In genomic region chr2:18357537-18357936, GRCh38 we compare ENCODE assay signal across 31 cellular contexts.
"Had no signal": no experiment of that assay in that cellular context is flagged by ENCODE, and none has a peak within 500 bp of the region (broad histone marks: within the 10 kb centered on the region; RNA-seq: fewer than 3 reads in every experiment).

No MANE protein-coding gene starts in this region.

- H3K27me3 ChIP-seq: neutrophil, right lobe of liver, sigmoid colon, suprapubic skin, testis, tibial artery, transverse colon, upper lobe of right lung, uterus had no signal

- H3K9me3 ChIP-seq: neutrophil, psoas muscle, right lobe of liver, sigmoid colon, suprapubic skin, testis, tibial artery, transverse colon, upper lobe of right lung, uterus had no signal

- H3K4me1 Mint-ChIP-seq: naive thymus-derived CD8-positive, alpha-beta T cell; nephron progenitor cell; neural crest cell; stimulated activated memory B cell treated with anti-CD40 and anti-IgM and Interleukin-4, amounts not matched to agents 10 μg/mL and 1 μg/mL and 100 μg/mL, for 72 hours; stimulated activated naive CD8-positive, alpha-beta T cell treated with anti-CD3 and anti-CD28 coated beads, Interleukin-15, amount 100 ng/mL, for 72 hours had no signal

- H3K9me3 Mint-ChIP-seq: naive thymus-derived CD8-positive, alpha-beta T cell; natural killer cell treated with Interleukin-12 subunit alpha and Interleukin-12 subunit beta and Interleukin-15 and Interleukin-18, amount 100 ng/mL, for 72 hours; nephron progenitor cell; neural crest cell; stimulated activated memory B cell treated with anti-CD40 and anti-IgM and Interleukin-4, amounts not matched to agents 10 μg/mL and 1 μg/mL and 100 μg/mL, for 72 hours; stimulated activated naive CD8-positive, alpha-beta T cell treated with anti-CD3 and anti-CD28 coated beads, Interleukin-15, amount 100 ng/mL, for 72 hours; type B pancreatic cell had no signal

- ATAC-seq: naive thymus-derived CD8-positive, alpha-beta T cell; natural killer cell treated with Interleukin-12 subunit alpha and Interleukin-12 subunit beta and Interleukin-15 and Interleukin-18, amount 100 ng/mL, for 72 hours; psoas muscle; right cardiac atrium; right lobe of liver; stimulated activated naive CD8-positive, alpha-beta T cell treated with anti-CD3 and anti-CD28 coated beads, Interleukin-15, amount 100 ng/mL, for 72 hours; stimulated activated naive CD8-positive, alpha-beta T cell treated with anti-CD3 and anti-CD28 coated beads, Interleukin-15, Interleukin-2, amounts not matched to agents 100 U/mL and 50 U/mL, for 24 hours; upper lobe of right lung had no signal

- H3K27ac Mint-ChIP-seq: naive thymus-derived CD8-positive, alpha-beta T cell; natural killer cell treated with Interleukin-12 subunit alpha and Interleukin-12 subunit beta and Interleukin-15 and Interleukin-18, amount 100 ng/mL, for 72 hours; nephron progenitor cell; progenitor cell of endocrine pancreas; stimulated activated memory B cell treated with anti-CD40 and anti-IgM and Interleukin-4, amounts not matched to agents 10 μg/mL and 1 μg/mL and 100 μg/mL, for 72 hours; stimulated activated naive CD8-positive, alpha-beta T cell treated with anti-CD3 and anti-CD28 coated beads, Interleukin-15, amount 100 ng/mL, for 72 hours; type B pancreatic cell had no signal

- H3K36me3 Mint-ChIP-seq: naive thymus-derived CD8-positive, alpha-beta T cell; natural killer cell treated with Interleukin-12 subunit alpha and Interleukin-12 subunit beta and Interleukin-15 and Interleukin-18, amount 100 ng/mL, for 72 hours; stimulated activated memory B cell treated with anti-CD40 and anti-IgM and Interleukin-4, amounts not matched to agents 10 μg/mL and 1 μg/mL and 100 μg/mL, for 72 hours; type B pancreatic cell had no signal

- H3K27me3 Mint-ChIP-seq: progenitor cell of endocrine pancreas; stimulated activated naive CD8-positive, alpha-beta T cell treated with anti-CD3 and anti-CD28 coated beads, Interleukin-15, amount 100 ng/mL, for 72 hours had no signal

- H3K4me1 ChIP-seq: parathyroid adenoma, psoas muscle, right lobe of liver, sigmoid colon, suprapubic skin, testis, tibial artery, transverse colon, upper lobe of right lung, uterus had no signal

- H3K9ac ChIP-seq: parathyroid adenoma had no signal

- H3K79me2 ChIP-seq: parathyroid adenoma had no signal

- DNase-seq: naive thymus-derived CD8-positive, alpha-beta T cell; nephron progenitor cell; nucleus accumbens; posterior cingulate gyrus; psoas muscle; right cardiac atrium; right lobe of liver; sigmoid colon; small intestine; stimulated activated CD4-positive, alpha-beta T cell treated with anti-CD3 and anti-CD28 coated beads, Interleukin-12 subunit alpha, Interleukin-12 subunit beta, amount 100 ng/mL, for 4 hours; stimulated activated CD4-positive, alpha-beta T cell treated with anti-CD3 and anti-CD28 coated beads, Interleukin-1b, Interleukin-23, amount 100 ng/mL, for 48 hours; stimulated activated CD4-positive, alpha-beta T cell treated with anti-CD3 and anti-CD28 coated beads, Interleukin-4, amount 100 ng/mL, for 1 hour; stimulated activated CD4-positive, alpha-beta T cell treated with anti-CD3 and anti-CD28 coated beads, Interleukin-4, amount 100 ng/mL, for 4 hours; stimulated activated CD8-positive, alpha-beta memory T cell treated with anti-CD3 and anti-CD28 coated beads, Interleukin-4, amount 100 ng/mL, for 48 hours; stimulated activated naive CD4-positive, alpha-beta T cell; stimulated activated naive CD8-positive, alpha-beta T cell treated with anti-CD3 and anti-CD28 coated beads, Interleukin-15, amount 100 ng/mL, for 72 hours; stimulated activated naive CD8-positive, alpha-beta T cell treated with anti-CD3 and anti-CD28 coated beads, Interleukin-15, Interleukin-2, amounts not matched to agents 100 U/mL and 50 U/mL, for 24 hours; substantia nigra; testis; tibial artery; transverse colon; upper lobe of right lung; uterus had no signal

- H3K27ac ChIP-seq: neutrophil, parathyroid adenoma, psoas muscle, right lobe of liver, sigmoid colon, suprapubic skin, testis, tibial artery, transverse colon, upper lobe of right lung, uterus had no signal

- H3K4me3 Mint-ChIP-seq: naive thymus-derived CD8-positive, alpha-beta T cell; natural killer cell treated with Interleukin-12 subunit alpha and Interleukin-12 subunit beta and Interleukin-15 and Interleukin-18, amount 100 ng/mL, for 72 hours; nephron progenitor cell; neural crest cell; stimulated activated memory B cell treated with anti-CD40 and anti-IgM and Interleukin-4, amounts not matched to agents 10 μg/mL and 1 μg/mL and 100 μg/mL, for 72 hours; stimulated activated naive CD8-positive, alpha-beta T cell treated with anti-CD3 and anti-CD28 coated beads, Interleukin-15, amount 100 ng/mL, for 72 hours; type B pancreatic cell had no signal

- H3K36me3 ChIP-seq: neutrophil, right lobe of liver, sigmoid colon, suprapubic skin, tibial artery, transverse colon, upper lobe of right lung, uterus had no signal

- H3K4me3 ChIP-seq: psoas muscle, right lobe of liver, sigmoid colon, suprapubic skin, testis, tibial artery, transverse colon, upper lobe of right lung, uterus had no signal

- FAIRE-seq: small intestine had no signal

- H2AFZ ChIP-seq: parathyroid adenoma had no signal
